ENCODE assay signal across 29 cellular contexts in the genomic region with DNA sequence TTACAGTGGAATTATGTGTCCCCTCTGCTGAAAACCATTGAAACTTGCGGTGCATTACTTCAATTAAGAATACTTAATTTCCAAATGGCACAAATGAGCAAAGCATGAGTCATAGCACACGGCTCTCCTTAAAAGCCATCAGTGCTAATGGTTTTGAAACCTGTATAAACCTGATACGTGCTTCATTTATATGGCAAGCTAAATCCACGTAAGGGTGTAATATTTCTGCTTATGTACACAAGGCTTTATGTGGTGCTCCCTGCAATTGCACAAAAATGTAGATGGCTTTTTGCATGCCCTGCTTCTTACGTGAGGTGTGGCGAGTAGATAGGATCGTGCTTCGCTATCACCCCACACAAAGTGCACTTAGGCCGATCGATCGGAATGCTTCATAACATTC.
DNase-seq lines count a peak whose midpoint lies in the region; ATAC-seq and TF ChIP-seq lines count a peak whose summit lies in the region.
"Had no signal": no experiment of that assay in that cellular context is flagged by ENCODE, and none has a peak within 500 bp of the region (broad histone marks: within the 10 kb centered on the region; RNA-seq: fewer than 3 reads in every experiment).

No MANE protein-coding gene starts in this region.

- H3K27ac Mint-ChIP-seq in CD8-positive, alpha-beta T cell, result no peak overlapping the region
- H3K27ac Mint-ChIP-seq: activated CD4-positive, alpha-beta T cell treated with anti-CD3 and anti-CD28 coated beads for 36 hours; activated CD8-positive, alpha-beta T cell treated with anti-CD3 and anti-CD28 coated beads, Interleukin-2, amount 10 ng/mL, durations not matched to agents 7 days and 5 days; activated naive CD4-positive, alpha-beta T cell treated with anti-CD3 and anti-CD28 coated beads, Interleukin-2, amount 10 ng/mL, durations not matched to agents 7 days and 5 days; activated T-helper 17 cell treated with anti-CD3 and anti-CD28 coated beads, Interleukin-2, amount 50 U/mL, for 72 hours; brain; neural progenitor cell had no signal

- no peak overlapping the region for H3K4me3 ChIP-seq in CD8-positive, alpha-beta T cell (ENCODE audit: low read depth, low read length)
- H3K4me3 ChIP-seq in gastroesophageal sphincter (no peak overlapping the region), osteoblast (ENCODE audit: insufficient read depth, low read length) (no peak overlapping the region)
- H3K4me3 ChIP-seq: adrenal gland, hepatocyte, neural progenitor cell, right atrium auricular region, smooth muscle cell, suprapubic skin, upper lobe of right lung had no signal

- H3K4me1 Mint-ChIP-seq in CD8-positive, alpha-beta T cell (ENCODE audit: low read depth), result no peaks in the 10 kb centered on the region
- H3K4me1 Mint-ChIP-seq: activated CD4-positive, alpha-beta T cell treated with anti-CD3 and anti-CD28 coated beads for 36 hours; activated naive CD4-positive, alpha-beta T cell treated with anti-CD3 and anti-CD28 coated beads, Interleukin-2, amount 10 ng/mL, durations not matched to agents 7 days and 5 days; activated T-helper 17 cell treated with anti-CD3 and anti-CD28 coated beads, Interleukin-2, amount 50 U/mL, for 72 hours had no signal

- POLR2A ChIA-PET in CD8-positive, alpha-beta T cell (lab: Charles Lee), result no interaction called here

- H3K4me2 ChIP-seq in osteoblast (ENCODE audit: insufficient read depth, low read length), result no peak overlapping the region
- H3K4me2 ChIP-seq: hepatocyte, neural progenitor cell, smooth muscle cell had no signal

- H3K27me3 Mint-ChIP-seq in CD8-positive, alpha-beta T cell (ENCODE audit: low read depth), result no peaks in the 10 kb centered on the region
- H3K27me3 Mint-ChIP-seq: activated naive CD4-positive, alpha-beta T cell treated with anti-CD3 and anti-CD28 coated beads, Interleukin-2, amount 10 ng/mL, durations not matched to agents 7 days and 5 days; activated T-helper 17 cell treated with anti-CD3 and anti-CD28 coated beads, Interleukin-2, amount 50 U/mL, for 72 hours had no signal

- TF ChIP-seq POLR2A in gastroesophageal sphincter (IDR thresholded peaks at IDR 0.05), result no peak

- TF ChIP-seq EP300 in gastroesophageal sphincter (IDR thresholded peaks at IDR 0.05), result no peak

- intact Hi-C loops in CD8-positive, alpha-beta T cell (cut with DNase I, micrococcal nuclease), result no loop called here

- ATAC-seq in CD8-positive, alpha-beta T cell, result no peak
- ATAC-seq in gastroesophageal sphincter, result no peak
- ATAC-seq: activated CD4-positive, alpha-beta T cell treated with anti-CD3 and anti-CD28 coated beads for 36 hours; activated CD8-positive, alpha-beta T cell treated with anti-CD3 and anti-CD28 coated beads, Interleukin-2, amount 10 ng/mL, durations not matched to agents 7 days and 5 days; activated T-helper 17 cell treated with anti-CD3 and anti-CD28 coated beads, Interleukin-2, amount 50 U/mL, for 72 hours; upper lobe of right lung had no signal

- 80 to 87% methylated on average over 9 to 11 of the region's 11 CpGs for WGBS in gastroesophageal sphincter (ENCODE audit: low coverage in 1 of 2), 2 donors

- TF ChIP-seq CTCF in CD8-positive, alpha-beta T cell (IDR thresholded peaks at IDR 0.05), result no peak
- TF ChIP-seq CTCF in gastroesophageal sphincter (IDR thresholded peaks at IDR 0.05), result no peak
- TF ChIP-seq CTCF in osteoblast (IDR thresholded peaks at IDR 0.05; ENCODE audit: extremely low read depth, low read depth, low read length), result no peak

- no peak overlapping the region for H3K27ac ChIP-seq in CD8-positive, alpha-beta T cell (ENCODE audit: low read depth, low read length)
- H3K27ac ChIP-seq in gastroesophageal sphincter (no peak overlapping the region), osteoblast (ENCODE audit: low read depth, low read length) (no peak overlapping the region)
- H3K27ac ChIP-seq: adrenal gland, hepatocyte, HL-60, neural progenitor cell, right atrium auricular region, suprapubic skin, upper lobe of right lung, VCaP had no signal

- H3K4me1 ChIP-seq in CD8-positive, alpha-beta T cell (ENCODE audit: insufficient read depth, low read length), result no peaks in the 10 kb centered on the region
- H3K4me1 ChIP-seq in gastroesophageal sphincter (no peaks in the 10 kb centered on the region), osteoblast (ENCODE audit: insufficient read depth, low read length) (no peaks in the 10 kb centered on the region)
- H3K4me1 ChIP-seq: adrenal gland, right atrium auricular region, suprapubic skin, upper lobe of right lung had no signal

- H3K9me3 Mint-ChIP-seq in CD8-positive, alpha-beta T cell, result no peaks in the 10 kb centered on the region
- H3K9me3 Mint-ChIP-seq: neural progenitor cell had no signal

- H3K36me3 Mint-ChIP-seq in CD8-positive, alpha-beta T cell, result no peaks in the 10 kb centered on the region
- H3K36me3 Mint-ChIP-seq: activated naive CD4-positive, alpha-beta T cell treated with anti-CD3 and anti-CD28 coated beads, Interleukin-2, amount 10 ng/mL, durations not matched to agents 7 days and 5 days; brain; neural progenitor cell had no signal

- no peaks in the 10 kb centered on the region for H4K20me1 ChIP-seq in osteoblast (ENCODE audit: insufficient read depth, low read length)

- no peak overlapping the region for H3K4me3 Mint-ChIP-seq in CD8-positive, alpha-beta T cell
- H3K4me3 Mint-ChIP-seq: activated CD4-positive, alpha-beta T cell treated with anti-CD3 and anti-CD28 coated beads for 36 hours; activated CD8-positive, alpha-beta T cell treated with anti-CD3 and anti-CD28 coated beads, Interleukin-2, amount 10 ng/mL, durations not matched to agents 7 days and 5 days; activated naive CD4-positive, alpha-beta T cell treated with anti-CD3 and anti-CD28 coated beads, Interleukin-2, amount 10 ng/mL, durations not matched to agents 7 days and 5 days; activated T-helper 17 cell treated with anti-CD3 and anti-CD28 coated beads, Interleukin-2, amount 50 U/mL, for 72 hours; brain; neural progenitor cell had no signal

- DNase-seq in NCI-H510A treated with DMSO at 0.1 percent for 48 hours (lab: John Stamatoyannopoulos, UW) (peak; percentile 87), NCI-H510A (lab: John Stamatoyannopoulos, UW) (no peak), NCI-H2029 (lab: John Stamatoyannopoulos, UW) (peak; percentile 58), NCI-H748 treated with DMSO at 0.1 percent for 48 hours (lab: John Stamatoyannopoulos, UW) (peak; percentile 97), retina (no peak), osteoblast (ENCODE audit: insufficient read length, low spot score, missing footprints) (no peak)
- DNase-seq in CD8-positive, alpha-beta T cell, result no peak
- DNase-seq: activated CD4-positive, alpha-beta T cell treated with anti-CD3 and anti-CD28 coated beads for 36 hours; activated CD8-positive, alpha-beta T cell treated with anti-CD3 and anti-CD28 coated beads, Interleukin-2, amount 10 ng/mL, durations not matched to agents 7 days and 5 days; activated naive CD4-positive, alpha-beta T cell treated with anti-CD3 and anti-CD28 coated beads, Interleukin-2, amount 10 ng/mL, durations not matched to agents 7 days and 5 days; adrenal gland; cerebellar nuclear complex; KBM-7; kidney glomerular epithelial cell; NCI-H187 treated with DMSO at 0.1 percent for 48 hours; NCI-H82; stimulated activated naive CD4-positive, alpha-beta T cell treated with Interleukin-2 at 50 U/mL for 16 hours; T-helper 9 cell; upper lobe of right lung had no signal

- H3K79me2 ChIP-seq in osteoblast (ENCODE audit: insufficient read depth, low read length), result no peaks in the 10 kb centered on the region
- H3K79me2 ChIP-seq: hepatocyte had no signal

- no peaks in the 10 kb centered on the region for H3K36me3 ChIP-seq in CD8-positive, alpha-beta T cell (ENCODE audit: insufficient read depth, low read length)
- H3K36me3 ChIP-seq in gastroesophageal sphincter (no peaks in the 10 kb centered on the region), osteoblast (ENCODE audit: insufficient read depth, low read length) (no peaks in the 10 kb centered on the region)
- H3K36me3 ChIP-seq: adrenal gland, neural progenitor cell, right atrium auricular region, suprapubic skin, upper lobe of right lung had no signal

- no peaks in the 10 kb centered on the region for H3K9me3 ChIP-seq in CD8-positive, alpha-beta T cell (ENCODE audit: low read length)
- no peaks in the 10 kb centered on the region for H3K9me3 ChIP-seq in gastroesophageal sphincter
- H3K9me3 ChIP-seq in osteoblast (ENCODE audit: low read depth, low read length), result peaks cover 5% of the 10 kb centered on the region
- H3K9me3 ChIP-seq: adrenal gland, right atrium auricular region, suprapubic skin, upper lobe of right lung had no signal

- no peaks in the 10 kb centered on the region for H3K27me3 ChIP-seq in CD8-positive, alpha-beta T cell (ENCODE audit: insufficient read depth, low read length)
- H3K27me3 ChIP-seq in gastroesophageal sphincter (no peaks in the 10 kb centered on the region), osteoblast (ENCODE audit: insufficient read depth, low read length) (no peaks in the 10 kb centered on the region)
- H3K27me3 ChIP-seq: adrenal gland, hepatocyte, neural progenitor cell, right atrium auricular region, suprapubic skin, upper lobe of right lung had no signal

- CTCF ChIA-PET in CD8-positive, alpha-beta T cell (lab: Charles Lee), result no interaction called here

- no peak overlapping the region for H2AFZ ChIP-seq in osteoblast (ENCODE audit: low read length)
- H2AFZ ChIP-seq: hepatocyte, neural progenitor cell had no signal

Comparison
In these comparisons a context has a peak if more than half of its experiments do, and no peak if none do; other contexts are left out.
1. DNase-seq: peak in NCI-H510A treated with DMSO at 0.1 percent for 48 hours (single experiment), NCI-H2029 (single experiment) and NCI-H748 treated with DMSO at 0.1 percent for 48 hours (single experiment); none in NCI-H510A (single experiment), retina (single experiment), CD8-positive, alpha-beta T cell (0 of 7) and osteoblast (single experiment).